Comparison of ENCODE assay signal across 1 cellular context in genomic region chr11:100727410-100727809, GRCh38.
TF ChIP-seq lines count a peak whose summit lies in the region.

No MANE protein-coding gene starts in this region.

TF ChIP-seq in H1, 55 proteins besides CTCF, POLR2A, EP300 and RAD21:
- no peak for TF ChIP-seq RFX5 (IDR thresholded peaks at IDR 0.05; ENCODE audit: borderline replicate concordance, low read depth, low read length)
- no peak for TF ChIP-seq TAF7 (optimal IDR thresholded peaks at IDR 0.05; ENCODE audit: borderline replicate concordance, low read depth, low read length)
- no peak for TF ChIP-seq HDAC6 (IDR thresholded peaks at IDR 0.05; ENCODE audit: low read depth, low read length)
- TF ChIP-seq MAFK (IDR thresholded peaks at IDR 0.05; ENCODE audit: low read depth, low read length): no peak
- no peak for TF ChIP-seq NANOG (IDR thresholded peaks at IDR 0.05; ENCODE audit: insufficient read depth, low read depth, low read length, poor library complexity, severe bottlenecking)
- no peak for TF ChIP-seq ZNF274 (IDR thresholded peaks at IDR 0.05; ENCODE audit: borderline replicate concordance, extremely low read depth, low read length)
- TF ChIP-seq KDM1A (IDR thresholded peaks at IDR 0.05; ENCODE audit: borderline replicate concordance, low read length): no peak
- no peak for TF ChIP-seq SUZ12 (IDR thresholded peaks at IDR 0.05; ENCODE audit: low read length)
- no peak for TF ChIP-seq NRF1 (IDR thresholded peaks at IDR 0.05; ENCODE audit: low read depth, low read length)
- TF ChIP-seq E2F6 (IDR thresholded peaks at IDR 0.05): no peak
- no peak for TF ChIP-seq KDM5A (IDR thresholded peaks at IDR 0.05; ENCODE audit: low read length)
- TF ChIP-seq GABPA (IDR thresholded peaks at IDR 0.05; ENCODE audit: borderline replicate concordance, insufficient read depth, low read length): no peak
- no peak for TF ChIP-seq RBBP5 (IDR thresholded peaks at IDR 0.05; ENCODE audit: borderline replicate concordance, low read depth, low read length)
- TF ChIP-seq KDM4A (IDR thresholded peaks at IDR 0.05; ENCODE audit: low read depth, low read length, severe bottlenecking): no peak
- TF ChIP-seq EZH2 (IDR thresholded peaks at IDR 0.05; ENCODE audit: low read depth, low read length, severe bottlenecking): no peak
- no peak for TF ChIP-seq CHD2 (IDR thresholded peaks at IDR 0.05; ENCODE audit: low read length)
- no peak for TF ChIP-seq POU5F1 (IDR thresholded peaks at IDR 0.05; ENCODE audit: low read depth, low read length)
